ENCODE assay signal across 15 cellular contexts in the genomic region with DNA sequence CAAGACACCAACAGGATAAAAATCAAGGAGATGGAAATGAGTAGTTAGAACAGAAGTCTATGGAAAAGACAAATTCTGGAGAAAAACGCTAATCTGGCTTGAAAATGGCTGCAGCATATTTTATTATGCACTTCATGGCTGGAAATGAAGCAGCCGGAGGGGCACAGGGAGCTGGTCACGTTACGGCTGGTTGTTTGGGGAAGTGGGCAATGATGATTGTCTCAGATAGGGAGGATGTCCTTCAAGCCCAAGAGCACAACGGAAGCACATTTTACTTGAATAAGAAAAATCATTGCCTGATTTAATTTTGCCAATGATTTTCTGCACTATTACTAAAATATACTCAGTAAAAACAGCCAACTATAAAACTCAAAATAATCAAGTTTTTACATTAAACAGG. TPM values are rescaled to one million over a fixed set of nuclear protein-coding genes. Genes with fewer than 3 reads are reported as not detected.
"Had no signal": no experiment of that assay in that cellular context is flagged by ENCODE, and none has a peak within 500 bp of the region (broad histone marks: within the 10 kb centered on the region; RNA-seq: fewer than 3 reads in every experiment).

No MANE protein-coding gene starts in this region.

- H3K9me3 ChIP-seq: suprapubic skin, upper lobe of left lung had no signal

- DNase-seq: activated CD4-positive, alpha-beta T cell treated with anti-CD3 and anti-CD28 coated beads for 4 hours; activated CD8-positive, alpha-beta memory T cell treated with anti-CD3 and anti-CD28 coated beads, Interleukin-2, amount 50 U/mL, for 4 hours; activated CD8-positive, alpha-beta T cell treated with anti-CD3 and anti-CD28 coated beads for 36 hours; activated gamma-delta T cell treated with Interleukin-2 at 50 U/mL for 16 hours; activated naive CD8-positive, alpha-beta T cell treated with anti-CD3 and anti-CD28 coated beads for 36 hours; activated T-cell treated with anti-CD3 and anti-CD28 coated beads, Interleukin-2, amount 50 U/mL, for 72 hours; brain microvascular endothelial cell; dermis blood vessel endothelial cell; mammary epithelial cell; stimulated activated CD4-positive, alpha-beta T cell treated with anti-CD3 and anti-CD28 coated beads, Interleukin-2, amount 100 ng/mL, for 48 hours; stimulated activated naive CD4-positive, alpha-beta T cell treated with Interleukin-2 at 50 U/mL for 16 hours; T-helper 2 cell; upper lobe of left lung; WERI-Rb-1 had no signal

- H3K36me3 ChIP-seq: brain microvascular endothelial cell, suprapubic skin, upper lobe of left lung, WERI-Rb-1 had no signal

- H3K4me3 ChIP-seq: suprapubic skin, upper lobe of left lung had no signal

- H3K4me1 ChIP-seq: upper lobe of left lung had no signal

- H3K27ac ChIP-seq: brain microvascular endothelial cell, suprapubic skin, upper lobe of left lung, WERI-Rb-1 had no signal

- H3K27me3 ChIP-seq: brain microvascular endothelial cell, suprapubic skin, upper lobe of left lung had no signal

RNA-seq across cellular contexts. Expression of a gene that starts 27.2 kb away (rescaled TPM):
- total RNA-seq: activated CD8-positive, alpha-beta T cell treated with anti-CD3 and anti-CD28 coated beads for 36 hours had no signal
